12 cellular contexts compared by ENCODE assay signal in genomic region chr17:10171057-10171456, GRCh38. TPM values are rescaled to one million over a fixed set of nuclear protein-coding genes. Genes with fewer than 3 reads are reported as not detected.
DNase-seq lines count a peak whose midpoint lies in the region; ATAC-seq and TF ChIP-seq lines count a peak whose summit lies in the region.
"Had no signal": no experiment of that assay in that cellular context is flagged by ENCODE, and none has a peak within 500 bp of the region (broad histone marks: within the 10 kb centered on the region; RNA-seq: fewer than 3 reads in every experiment).

No MANE protein-coding gene starts in this region.

- CTCF ChIA-PET in CD8-positive, alpha-beta T cell (lab: Charles Lee), result interaction anchor here (0.7 to 1.5 kb wide), 2 partner anchors 33 to 56 kb away, joined by 3 read pairs; no protein-coding TSS in a partner anchor

- peak overlapping the region; percentile 5 for H3K27ac Mint-ChIP-seq in CD8-positive, alpha-beta T cell
- peak overlapping the region; percentile 11 for H3K27ac Mint-ChIP-seq in stimulated activated effector memory CD8-positive, alpha-beta T cell treated with anti-CD3 and anti-CD28 coated beads, Interleukin-12 subunit alpha, Interleukin-12 subunit beta, amount 100 ng/mL, for 72 hours
- H3K27ac Mint-ChIP-seq: activated CD4-positive, alpha-beta T cell treated with anti-CD3 and anti-CD28 coated beads for 36 hours; activated T-helper 2 cell treated with anti-CD3 and anti-CD28 coated beads, Interferon-gamma antibody, Interleukin-2, Interleukin-4, amounts not matched to agents 10 μg/mL and 5 μg/mL and 100 μg/mL, durations not matched to agents 14 hours and 24 hours and 36 hours had no signal

- TF ChIP-seq CTCF in CD8-positive, alpha-beta T cell (IDR thresholded peaks at IDR 0.05), result no peak

- no peak overlapping the region for H3K4me3 Mint-ChIP-seq in CD8-positive, alpha-beta T cell
- H3K4me3 Mint-ChIP-seq in stimulated activated effector memory CD8-positive, alpha-beta T cell treated with anti-CD3 and anti-CD28 coated beads, Interleukin-12 subunit alpha, Interleukin-12 subunit beta, amount 100 ng/mL, for 72 hours, result peak overlapping the region; percentile 43
- H3K4me3 Mint-ChIP-seq: activated CD4-positive, alpha-beta T cell treated with anti-CD3 and anti-CD28 coated beads for 36 hours had no signal

- peaks cover 22% of the 10 kb centered on the region for H3K4me1 Mint-ChIP-seq in CD8-positive, alpha-beta T cell (ENCODE audit: low read depth)
- H3K4me1 Mint-ChIP-seq in stimulated activated effector memory CD8-positive, alpha-beta T cell treated with anti-CD3 and anti-CD28 coated beads, Interleukin-12 subunit alpha, Interleukin-12 subunit beta, amount 100 ng/mL, for 72 hours, result peaks cover 42% of the 10 kb centered on the region

- no peak overlapping the region for H3K27ac ChIP-seq in CD8-positive, alpha-beta T cell (ENCODE audit: low read depth, low read length)

- ATAC-seq in CD8-positive, alpha-beta T cell, result no peak
- ATAC-seq in stimulated activated effector memory CD8-positive, alpha-beta T cell treated with anti-CD3 and anti-CD28 coated beads, Interleukin-12 subunit alpha, Interleukin-12 subunit beta, amount 100 ng/mL, for 72 hours, result no peak
- no peak for ATAC-seq in HG02970 (IDR thresholded peaks at IDR 0.05; ENCODE audit: low FRiP score, unreplicated experiment)
- ATAC-seq in GM19455 (IDR thresholded peaks at IDR 0.05; ENCODE audit: unreplicated experiment), result no peak

- H3K27me3 Mint-ChIP-seq in CD8-positive, alpha-beta T cell (ENCODE audit: low read depth), result peaks cover 15% of the 10 kb centered on the region

- intact Hi-C loops in CD8-positive, alpha-beta T cell (cut with DNase I, micrococcal nuclease), result no loop called here

- peaks cover 12% of the 10 kb centered on the region for H3K4me1 ChIP-seq in CD8-positive, alpha-beta T cell (ENCODE audit: insufficient read depth, low read length)

- no peak for DNase-seq in CD8-positive, alpha-beta T cell
- DNase-seq in anterior cingulate cortex (lab: John Stamatoyannopoulos, UW) (peak in 37 of 58 donors; percentile 7 to 62 (median 26)), inferior parietal cortex (ENCODE audit: extremely low spot score) (peak; percentile 34), kidney glomerular epithelial cell (lab: John Stamatoyannopoulos, UW) (no peak), LoVo (ENCODE audit: low spot score) (no peak)
- no peak for DNase-seq in stimulated activated effector memory CD8-positive, alpha-beta T cell treated with anti-CD3 and anti-CD28 coated beads, Interleukin-12 subunit alpha, Interleukin-12 subunit beta, amount 100 ng/mL, for 72 hours (ENCODE audit: low spot score in 2 of 2)
- DNase-seq: activated CD4-positive, alpha-beta T cell treated with anti-CD3 and anti-CD28 coated beads for 36 hours; erythroblast; NCI-H774 had no signal

- POLR2A ChIA-PET in CD8-positive, alpha-beta T cell (lab: Charles Lee), result interaction anchor here (0.8 kb wide), 1 partner anchor 23 kb away, joined by 3 read pairs; no protein-coding TSS in a partner anchor

- H3K4me3 ChIP-seq in CD8-positive, alpha-beta T cell (ENCODE audit: low read depth, low read length), result no peak overlapping the region

- H3K9me3 Mint-ChIP-seq in CD8-positive, alpha-beta T cell, result no peaks in the 10 kb centered on the region
- no peaks in the 10 kb centered on the region for H3K9me3 Mint-ChIP-seq in stimulated activated effector memory CD8-positive, alpha-beta T cell treated with anti-CD3 and anti-CD28 coated beads, Interleukin-12 subunit alpha, Interleukin-12 subunit beta, amount 100 ng/mL, for 72 hours

- no peaks in the 10 kb centered on the region for H3K9me3 ChIP-seq in CD8-positive, alpha-beta T cell (ENCODE audit: low read length)

- no peaks in the 10 kb centered on the region for H3K36me3 Mint-ChIP-seq in CD8-positive, alpha-beta T cell
- H3K36me3 Mint-ChIP-seq in stimulated activated effector memory CD8-positive, alpha-beta T cell treated with anti-CD3 and anti-CD28 coated beads, Interleukin-12 subunit alpha, Interleukin-12 subunit beta, amount 100 ng/mL, for 72 hours, result no peaks in the 10 kb centered on the region

- no peaks in the 10 kb centered on the region for H3K36me3 ChIP-seq in CD8-positive, alpha-beta T cell (ENCODE audit: insufficient read depth, low read length)

- no peaks in the 10 kb centered on the region for H3K27me3 ChIP-seq in CD8-positive, alpha-beta T cell (ENCODE audit: insufficient read depth, low read length)

RNA-seq across cellular contexts. Expression of gene GAS7, which starts 27.3 kb away (rescaled TPM):
- total RNA-seq in CD8-positive, alpha-beta T cell, result 1 to 10 TPM; 2.9 to 4.2 TPM

Comparison
In these comparisons a context has a peak if more than half of its experiments do, and no peak if none do; other contexts are left out.
1. DNase-seq: peak in anterior cingulate cortex (37 of 58) and inferior parietal cortex (single experiment); none in CD8-positive, alpha-beta T cell (0 of 7), stimulated activated effector memory CD8-positive, alpha-beta T cell treated with anti-CD3 and anti-CD28 coated beads, Interleukin-12 subunit alpha, Interleukin-12 subunit beta, amount 100 ng/mL, for 72 hours (0 of 2), kidney glomerular epithelial cell (single experiment) and LoVo (single experiment).